ENCODE assay signal across 12 cellular contexts in genomic region chr4:73454920-73455319, GRCh38. TPM values are rescaled to one million over a fixed set of nuclear protein-coding genes. Genes with fewer than 3 reads are reported as not detected.
"Had no signal": no experiment of that assay in that cellular context is flagged by ENCODE, and none has a peak within 500 bp of the region (broad histone marks: within the 10 kb centered on the region; RNA-seq: fewer than 3 reads in every experiment).

No MANE protein-coding gene starts in this region.

- DNase-seq: GM23248, GOT3, H7, H9, HCEC 1CT, HFFc6 had no signal

- ATAC-seq: GM23338, HCT116 had no signal

- H3K9me3 Mint-ChIP-seq: HFFc6 had no signal

- H3K36me3 ChIP-seq: HAP-1 had no signal

- H3K9me3 ChIP-seq: HAP-1 had no signal

- H2AFZ ChIP-seq: GM23248, GM23338 had no signal

- H3K4me3 Mint-ChIP-seq: GM23338, H9, HFFc6 had no signal

- FAIRE-seq: H1, H54 had no signal

- H3K9ac ChIP-seq: GM23248 had no signal

- H3K27ac ChIP-seq: GM23248 had no signal

- H3K27ac Mint-ChIP-seq: GM23338, H9, HFFc6 had no signal

- H3K4me2 ChIP-seq: GM23338 had no signal

- H3K4me3 ChIP-seq: GM23248, GM23338, HAP-1 had no signal

RNA-seq across cellular contexts. Expression of gene AFP, which starts 18.9 kb away (rescaled TPM):
- total RNA-seq: GM23248 had no signal

RNA-seq across cellular contexts. Expression of gene AFM, which starts 26.6 kb away (rescaled TPM):
- total RNA-seq: GM23248, GM23338, H1, H4, H7, H9, HFFc6 had no signal
- polyA plus RNA-seq: GM23248, GM23338, H1 had no signal

RNA-seq across cellular contexts. Expression of gene ALB, which starts 50.8 kb away (rescaled TPM):
- total RNA-seq: GM23248, GM23338, H1, H4, H9, HFFc6 had no signal
- polyA plus RNA-seq: GM23248, GM23338 had no signal
